34 cellular contexts compared by ENCODE assay signal in the genomic region with DNA sequence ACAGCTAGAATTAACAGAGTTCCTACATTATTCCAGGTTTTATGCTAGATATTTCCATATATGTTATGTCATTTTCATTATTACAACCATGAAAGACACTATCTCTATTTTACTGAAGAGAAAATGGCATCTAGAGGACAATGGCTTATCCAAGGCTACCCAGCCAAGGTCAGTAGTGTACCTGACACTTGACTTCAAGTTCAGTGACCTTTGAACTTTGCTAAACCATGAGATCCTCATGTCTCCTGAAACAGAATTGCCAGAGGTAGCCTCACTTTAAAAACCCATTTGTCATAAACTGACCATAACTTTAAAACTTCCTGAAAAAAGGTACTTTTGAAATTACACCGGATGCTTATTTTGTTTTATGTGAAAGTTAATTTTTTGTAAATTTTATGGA. TPM values are rescaled to one million over a fixed set of nuclear protein-coding genes. Genes with fewer than 3 reads are reported as not detected.
"Had no signal": no experiment of that assay in that cellular context is flagged by ENCODE, and none has a peak within 500 bp of the region (broad histone marks: within the 10 kb centered on the region; RNA-seq: fewer than 3 reads in every experiment).

No MANE protein-coding gene starts in this region.

- H3K4me3 ChIP-seq: ascending aorta, cardiac muscle cell, SJCRH30, SK-N-MC had no signal

- DNase-seq: activated CD4-positive, alpha-beta T cell treated with anti-CD3 and anti-CD28 coated beads for 1 hour; activated CD4-positive, alpha-beta T cell treated with anti-CD3 and anti-CD28 coated beads for 48 hours; activated CD4-positive, alpha-beta T cell treated with anti-CD3 and anti-CD28 coated beads, Interleukin-2, amount 50 U/mL, for 4 hours; activated CD4-positive, CD25-positive, alpha-beta regulatory T cell; activated CD8-positive, alpha-beta T cell treated with anti-CD3 and anti-CD28 coated beads, Interleukin-2, amount 10 ng/mL, durations not matched to agents 7 days and 5 days; activated gamma-delta T cell; activated naive CD4-positive, alpha-beta T cell treated with Interleukin-2 at 50 U/mL for 16 hours; activated naive CD8-positive, alpha-beta T cell treated with anti-CD3 and anti-CD28 coated beads, Interleukin-2, amount 10 ng/mL, durations not matched to agents 7 days and 5 days; activated T-cell treated with anti-CD3 and anti-CD28 coated beads, Interleukin-2, amount 50 U/mL, for 24 hours; amygdala; KG1; MM.1S; MV-4-11; NCI-H1092; NCI-H1436 treated with DMSO at 0.1 percent for 48 hours; NCI-H1694 treated with DMSO at 0.1 percent for 48 hours; NCI-H2029; NCI-H345; NCI-H524 treated with DMSO at 0.1 percent for 48 hours; SHP77; SJCRH30; T1000; WERI-Rb-1 had no signal

- H3K9me3 ChIP-seq: ascending aorta, SJCRH30 had no signal

- H3K36me3 ChIP-seq: cardiac muscle cell had no signal

- H3K4me1 ChIP-seq: ascending aorta, SJCRH30 had no signal

- H3K27ac ChIP-seq: ascending aorta, cardiac muscle cell, SJCRH30, SK-N-MC, WERI-Rb-1 had no signal

- ATAC-seq: activated CD8-positive, alpha-beta T cell treated with anti-CD3 and anti-CD28 coated beads, Interleukin-2, amount 10 ng/mL, durations not matched to agents 7 days and 5 days; Panc1 had no signal

- H3K27me3 ChIP-seq: ascending aorta, cardiac muscle cell, SJCRH30 had no signal

RNA-seq across cellular contexts. Expression of a gene that starts 32.6 kb away (rescaled TPM):
- total RNA-seq: activated CD8-positive, alpha-beta T cell treated with anti-CD3 and anti-CD28 coated beads, Interleukin-2, amount 10 ng/mL, durations not matched to agents 7 days and 5 days; activated naive CD8-positive, alpha-beta T cell treated with anti-CD3 and anti-CD28 coated beads, Interleukin-2, amount 10 ng/mL, durations not matched to agents 7 days and 5 days; activated T-helper 2 cell treated with anti-CD3 and anti-CD28 coated beads, Interferon-gamma antibody, Interleukin-2, Interleukin-4, amounts not matched to agents 10 μg/mL and 5 μg/mL and 100 μg/mL, durations not matched to agents 14 hours and 24 hours and 36 hours; ascending aorta; cardiac muscle cell; LHCN-M2; NCI-H460; RPMI7951; SJCRH30; T-helper 1 cell treated with Interleukin-12 subunit alpha and Interleukin-12 subunit beta and Interleukin-4 antibody, amounts not matched to agents 30 ng/mL and 1 ng/mL, for 36 hours; T-helper 2 cell treated with Interferon-gamma antibody and Interleukin-4, amounts not matched to agents 100 ng/mL and 5 ng/mL, for 36 hours had no signal
- polyA plus RNA-seq: adipose tissue, cardiac muscle cell had no signal

RNA-seq across cellular contexts. Expression of a gene that starts 45.8 kb away (rescaled TPM):
- total RNA-seq: activated CD8-positive, alpha-beta T cell treated with anti-CD3 and anti-CD28 coated beads, Interleukin-2, amount 10 ng/mL, durations not matched to agents 7 days and 5 days; activated naive CD8-positive, alpha-beta T cell treated with anti-CD3 and anti-CD28 coated beads, Interleukin-2, amount 10 ng/mL, durations not matched to agents 7 days and 5 days; activated T-helper 2 cell treated with anti-CD3 and anti-CD28 coated beads, Interferon-gamma antibody, Interleukin-2, Interleukin-4, amounts not matched to agents 10 μg/mL and 5 μg/mL and 100 μg/mL, durations not matched to agents 14 hours and 24 hours and 36 hours; ascending aorta; cardiac muscle cell; LHCN-M2; NCI-H460; RPMI7951; SJCRH30; T-helper 1 cell treated with Interleukin-12 subunit alpha and Interleukin-12 subunit beta and Interleukin-4 antibody, amounts not matched to agents 30 ng/mL and 1 ng/mL, for 36 hours; T-helper 2 cell treated with Interferon-gamma antibody and Interleukin-4, amounts not matched to agents 100 ng/mL and 5 ng/mL, for 36 hours had no signal
- polyA plus RNA-seq: adipose tissue, cardiac muscle cell had no signal
